In the genomic region with DNA sequence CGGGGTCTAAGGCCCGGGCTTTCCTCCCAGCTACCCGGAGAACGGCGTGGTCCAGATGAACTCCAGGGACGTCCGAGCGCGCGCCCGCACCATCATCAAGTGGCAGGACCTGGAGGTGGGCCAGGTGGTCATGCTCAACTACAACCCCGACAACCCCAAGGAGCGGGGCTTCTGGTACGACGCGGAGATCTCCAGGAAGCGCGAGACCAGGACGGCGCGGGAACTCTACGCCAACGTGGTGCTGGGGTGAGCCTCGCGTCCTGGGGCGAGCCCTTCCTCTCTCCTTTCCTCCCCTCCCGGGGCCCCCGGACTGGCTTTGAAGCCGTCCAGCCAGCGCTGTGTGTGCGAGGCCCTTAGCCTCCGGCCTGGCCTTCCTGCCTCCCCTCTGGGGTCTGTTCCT, we compare ENCODE assay signal across 33 cellular contexts. TPM values are rescaled to one million over a fixed set of nuclear protein-coding genes. Genes with fewer than 3 reads are reported as not detected.
"Had no signal": no experiment of that assay in that cellular context is flagged by ENCODE, and none has a peak within 500 bp of the region (broad histone marks: within the 10 kb centered on the region; RNA-seq: fewer than 3 reads in every experiment).

No MANE protein-coding gene starts in this region.

- H3K27me3 ChIP-seq: brain microvascular endothelial cell, esophagus muscularis mucosa, foreskin keratinocyte, pancreas, tibial nerve had no signal

- H3K27ac Mint-ChIP-seq: activated naive CD4-positive, alpha-beta T cell treated with anti-CD3 and anti-CD28 coated beads for 36 hours; activated naive CD8-positive, alpha-beta T cell treated with anti-CD3 and anti-CD28 coated beads, Interleukin-2, amount 10 ng/mL, durations not matched to agents 7 days and 5 days; activated T-helper 1 cell treated with anti-CD3 and anti-CD28 coated beads, Interleukin-12 subunit alpha, Interleukin-12 subunit beta, Interleukin-2, Interleukin-4 antibody, amounts not matched to agents 30 ng/mL and 10 ng/mL and 1 ng/mL, durations not matched to agents 14 hours and 24 hours and 36 hours; endodermal cell; nephron had no signal

- H3K27ac ChIP-seq: brain microvascular endothelial cell, coronary artery, esophagus muscularis mucosa, foreskin keratinocyte, left ventricle myocardium inferior, pancreas, psoas muscle, WERI-Rb-1 had no signal

- H3K27me3 Mint-ChIP-seq: activated naive CD8-positive, alpha-beta T cell treated with anti-CD3 and anti-CD28 coated beads, Interleukin-2, amount 10 ng/mL, durations not matched to agents 7 days and 5 days; stimulated activated naive B cell treated with anti-CD40 and anti-IgM and Interleukin-4, amounts not matched to agents 10 μg/mL and 1 μg/mL and 100 μg/mL, for 72 hours; T-helper 17 cell had no signal

- H3K4me1 ChIP-seq: esophagus muscularis mucosa, foreskin keratinocyte, left ventricle myocardium inferior, pancreas, psoas muscle, tibial nerve had no signal

- H3K4me2 ChIP-seq: smooth muscle cell had no signal

- ATAC-seq: activated CD4-positive, CD25-positive, alpha-beta regulatory T cell treated with anti-CD3 and anti-CD28 coated beads, Interleukin-2, amount 50 U/mL, for 24 hours; foreskin keratinocyte; T-helper 17 cell had no signal

- H3K4me3 ChIP-seq: coronary artery, esophagus muscularis mucosa, left ventricle myocardium inferior, lung, pancreas, psoas muscle, smooth muscle cell, tibial nerve had no signal

- H3K9me3 Mint-ChIP-seq: activated naive CD4-positive, alpha-beta T cell treated with anti-CD3 and anti-CD28 coated beads for 36 hours; activated naive CD8-positive, alpha-beta T cell treated with anti-CD3 and anti-CD28 coated beads, Interleukin-2, amount 10 ng/mL, durations not matched to agents 7 days and 5 days; activated T-helper 1 cell treated with anti-CD3 and anti-CD28 coated beads, Interleukin-12 subunit alpha, Interleukin-12 subunit beta, Interleukin-2, Interleukin-4 antibody, amounts not matched to agents 30 ng/mL and 10 ng/mL and 1 ng/mL, durations not matched to agents 14 hours and 24 hours and 36 hours; endodermal cell; nephron; stimulated activated naive B cell treated with anti-CD40 and anti-IgM and Interleukin-4, amounts not matched to agents 10 μg/mL and 1 μg/mL and 100 μg/mL, for 72 hours had no signal

- DNase-seq: activated CD4-positive, alpha-beta T cell treated with anti-CD3 and anti-CD28 coated beads for 48 hours; activated CD4-positive, alpha-beta T cell treated with anti-CD3 and anti-CD28 coated beads, Interleukin-2, amount 50 U/mL, for 48 hours; activated CD8-positive, alpha-beta memory T cell treated with anti-CD3 and anti-CD28 coated beads for 24 hours; activated effector memory CD4-positive, alpha-beta T cell treated with anti-CD3 and anti-CD28 coated beads, Interleukin-2, amount 50 U/mL, for 16 hours; activated naive CD4-positive, alpha-beta T cell treated with anti-CD3 and anti-CD28 coated beads for 36 hours; activated naive CD8-positive, alpha-beta T cell treated with anti-CD3 and anti-CD28 coated beads, Interleukin-2, amount 10 ng/mL, durations not matched to agents 7 days and 5 days; activated T-cell treated with anti-CD3 and anti-CD28 coated beads, Interleukin-2, amount 50 U/mL, for 1 hour; amniotic stem cell; brain microvascular endothelial cell; endodermal cell; foreskin keratinocyte; left ventricle myocardium inferior; pancreas; psoas muscle; stimulated activated CD4-positive, alpha-beta T cell treated with anti-CD3 and anti-CD28 coated beads, Interleukin-1b, Interleukin-23, amount 100 ng/mL, for 48 hours; stimulated activated CD4-positive, alpha-beta T cell treated with anti-CD3 and anti-CD28 coated beads, Interleukin-4, amount 100 ng/mL, for 4 hours; stimulated activated CD8-positive, alpha-beta memory T cell treated with anti-CD3 and anti-CD28 coated beads, Interleukin-4, amount 100 ng/mL, for 48 hours; stimulated activated naive B cell treated with anti-CD40 and anti-IgM and Interleukin-4, amounts not matched to agents 10 μg/mL and 1 μg/mL and 100 μg/mL, for 72 hours; T-helper 17 cell; T1000; WERI-Rb-1 had no signal

- H3K4me3 Mint-ChIP-seq: activated naive CD4-positive, alpha-beta T cell treated with anti-CD3 and anti-CD28 coated beads for 36 hours; activated naive CD8-positive, alpha-beta T cell treated with anti-CD3 and anti-CD28 coated beads, Interleukin-2, amount 10 ng/mL, durations not matched to agents 7 days and 5 days; activated T-helper 1 cell treated with anti-CD3 and anti-CD28 coated beads, Interleukin-12 subunit alpha, Interleukin-12 subunit beta, Interleukin-2, Interleukin-4 antibody, amounts not matched to agents 30 ng/mL and 10 ng/mL and 1 ng/mL, durations not matched to agents 14 hours and 24 hours and 36 hours; endodermal cell; nephron; stimulated activated naive B cell treated with anti-CD40 and anti-IgM and Interleukin-4, amounts not matched to agents 10 μg/mL and 1 μg/mL and 100 μg/mL, for 72 hours; T-helper 17 cell had no signal

- H3K4me1 Mint-ChIP-seq: endodermal cell, nephron, T-helper 17 cell had no signal

- H3K36me3 ChIP-seq: esophagus muscularis mucosa, left ventricle myocardium inferior, pancreas, tibial nerve had no signal

- H3K9me3 ChIP-seq: esophagus muscularis mucosa, left ventricle myocardium inferior, pancreas, psoas muscle, tibial nerve had no signal

RNA-seq across cellular contexts. Expression of gene ARRDC5, which starts 30.0 kb away (rescaled TPM):
- total RNA-seq: activated naive CD4-positive, alpha-beta T cell treated with anti-CD3 and anti-CD28 coated beads for 36 hours; astrocyte; cardiac septum; cerebellum; endodermal cell; foreskin keratinocyte; left ventricle myocardium inferior; psoas muscle; smooth muscle cell; temporal lobe had no signal
- polyA plus RNA-seq: foreskin keratinocyte, psoas muscle, smooth muscle cell had no signal
